ENCODE assay signal across 7 cellular contexts in the genomic region with DNA sequence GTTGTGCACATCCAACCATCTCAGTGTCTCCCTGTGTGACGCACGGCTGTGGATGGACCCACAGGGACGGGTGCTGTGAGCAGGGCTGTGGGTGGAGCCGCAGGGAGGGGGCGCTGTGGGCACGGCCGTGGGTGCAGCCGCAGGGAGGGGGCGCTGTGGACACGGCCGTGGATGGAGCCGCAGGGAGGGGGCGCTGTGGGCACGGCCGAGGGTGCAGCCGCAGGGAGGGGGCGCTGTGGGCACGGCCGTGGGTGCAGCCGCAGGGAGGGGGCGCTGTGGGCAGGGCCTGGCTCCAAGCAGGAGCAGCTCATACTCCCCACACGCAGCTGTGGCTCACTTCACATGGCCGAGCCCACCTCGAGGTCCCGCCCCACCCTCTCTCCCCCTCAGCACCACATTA. TPM values are rescaled to one million over a fixed set of nuclear protein-coding genes. Genes with fewer than 3 reads are reported as not detected.
DNase-seq lines count a peak whose midpoint lies in the region; ATAC-seq, FAIRE-seq and TF ChIP-seq lines count a peak whose summit lies in the region.

No MANE protein-coding gene starts in this region.

- no peaks in the 10 kb centered on the region for H3K27me3 ChIP-seq in keratinocyte (ENCODE audit: control insufficient read depth, extremely low read depth, insufficient read depth, low read length)

- H4K20me1 ChIP-seq in OCI-LY7 (ENCODE audit: insufficient read depth, low read length) (no peaks in the 10 kb centered on the region), keratinocyte (ENCODE audit: control insufficient read depth, extremely low read depth, insufficient read depth, low read length) (peaks cover 3% of the 10 kb centered on the region)

- dilution Hi-C loops in keratinocyte (cut with MboI; ENCODE audit: extremely low pct_ligation_motif_present, low sequenced_read_pairs), result no loop called here

- no peaks in the 10 kb centered on the region for H3K9me1 ChIP-seq in keratinocyte (ENCODE audit: control insufficient read depth, extremely low read depth, insufficient read depth, low read length)

- H3K27me3 Mint-ChIP-seq in MCF 10A (ENCODE audit: insufficient read depth, unreplicated experiment), result no peaks in the 10 kb centered on the region
- H3K27me3 Mint-ChIP-seq in stimulated activated naive B cell treated with anti-CD40 and anti-IgM and Interleukin-4, amounts not matched to agents 10 μg/mL and 1 μg/mL and 100 μg/mL, for 72 hours, result no peaks in the 10 kb centered on the region

- TF ChIP-seq CTCF in GM12864 (IDR thresholded peaks at IDR 0.05; ENCODE audit: low read depth, low read length, missing control alignments) (peak; percentile 86), OCI-LY7 (conservative IDR thresholded peaks at IDR 0.05; ENCODE audit: low read length) (peak; percentile 94), MCF 10A (IDR thresholded peaks at IDR 0.05; ENCODE audit: unreplicated experiment) (peak; percentile 64), keratinocyte (optimal IDR thresholded peaks at IDR 0.05 in 1 of 3, IDR thresholded peaks at IDR 0.05 in 1 of 3, conservative IDR thresholded peaks at IDR 0.05 in 1 of 3; ENCODE audit: extremely low read depth in 1 of 3, insufficient read depth in 2 of 3, low read length in 3 of 3) (peak; percentile 45 to 82 (median 65))

- H3K27ac ChIP-seq in OCI-LY7 (ENCODE audit: low read depth, low read length, poor library complexity, severe bottlenecking) (peak overlapping the region; percentile 40), keratinocyte (ENCODE audit: control insufficient read depth, insufficient read depth, low read length) (no peak overlapping the region)

- ATAC-seq in GM21528 (IDR thresholded peaks at IDR 0.05; ENCODE audit: low FRiP score, unreplicated experiment) (peak; percentile 48), HG03460 (IDR thresholded peaks at IDR 0.05; ENCODE audit: unreplicated experiment) (no peak)
- ATAC-seq in stimulated activated naive B cell treated with anti-CD40 and anti-IgM and Interleukin-4, amounts not matched to agents 10 μg/mL and 1 μg/mL and 100 μg/mL, for 72 hours (replicated peaks), result peak; percentile 73 to 76

- no peak overlapping the region for H3K27ac Mint-ChIP-seq in MCF 10A (ENCODE audit: low read depth, unreplicated experiment)
- no peak overlapping the region for H3K27ac Mint-ChIP-seq in stimulated activated naive B cell treated with anti-CD40 and anti-IgM and Interleukin-4, amounts not matched to agents 10 μg/mL and 1 μg/mL and 100 μg/mL, for 72 hours

- H3K4me2 ChIP-seq in OCI-LY7 (ENCODE audit: low read length) (no peak overlapping the region), keratinocyte (ENCODE audit: control insufficient read depth, extremely low read depth, insufficient read depth, low read depth, low read length) (no peak overlapping the region)

- POLR2A ChIA-PET in OCI-LY7 (lab: Charles Lee), result interaction anchor here (0.5 to 1.1 kb wide), 6 partner anchors 8 to 416 kb away, joined by 3 to 5 read pairs (median 4); no protein-coding TSS in a partner anchor
- POLR2A ChIA-PET in MCF 10A (lab: Yijun Ruan, JAX), result interaction anchor here (1.3 kb wide), 1 partner anchor 31 kb away, joined by 4 read pairs; no protein-coding TSS in a partner anchor

- no peaks in the 10 kb centered on the region for H3K9me3 Mint-ChIP-seq in MCF 10A (ENCODE audit: unreplicated experiment)
- H3K9me3 Mint-ChIP-seq in stimulated activated naive B cell treated with anti-CD40 and anti-IgM and Interleukin-4, amounts not matched to agents 10 μg/mL and 1 μg/mL and 100 μg/mL, for 72 hours, result no peaks in the 10 kb centered on the region

- H3K36me3 ChIP-seq in OCI-LY7 (ENCODE audit: insufficient read depth, low read length) (peaks cover 16% of the 10 kb centered on the region; the same call in 1 of the 2 replicates), keratinocyte (ENCODE audit: control insufficient read depth in 2 of 2, extremely low read depth in 1 of 2, insufficient read depth in 2 of 2, low read length in 2 of 2) (peaks cover 30 to 38% of the 10 kb centered on the region in 2 experiments)

- peaks cover 6% of the 10 kb centered on the region for H3K4me1 Mint-ChIP-seq in MCF 10A (ENCODE audit: insufficient read depth, unreplicated experiment)
- H3K4me1 Mint-ChIP-seq in stimulated activated naive B cell treated with anti-CD40 and anti-IgM and Interleukin-4, amounts not matched to agents 10 μg/mL and 1 μg/mL and 100 μg/mL, for 72 hours, result peaks cover 6% of the 10 kb centered on the region in 2 donors

- peaks cover 68% of the 10 kb centered on the region for H3K36me3 Mint-ChIP-seq in MCF 10A (ENCODE audit: insufficient read depth, unreplicated experiment)
- H3K36me3 Mint-ChIP-seq in stimulated activated naive B cell treated with anti-CD40 and anti-IgM and Interleukin-4, amounts not matched to agents 10 μg/mL and 1 μg/mL and 100 μg/mL, for 72 hours, result peaks cover 3 to 14% of the 10 kb centered on the region in 2 donors

- BruUV-seq in OCI-LY7 (replicated peaks; lab: Mats Ljungman, UMichigan) (no TSS peak), MCF 10A (replicated peaks; lab: Mats Ljungman, UMichigan) (no TSS peak)

- DNase-seq in GM12864 (ENCODE audit: low read depth) (peak; percentile 65), OCI-LY7 (ENCODE audit: low spot score) (peak; percentile 86), MCF 10A (ENCODE audit: unreplicated experiment) (no peak), keratinocyte (ENCODE audit: low read depth, low spot score) (no peak)
- DNase-seq in stimulated activated naive B cell treated with anti-CD40 and anti-IgM and Interleukin-4, amounts not matched to agents 10 μg/mL and 1 μg/mL and 100 μg/mL, for 72 hours, result no peak

- intact Hi-C loops in OCI-LY7 (cut with micrococcal nuclease; ENCODE audit: unreplicated experiment) (loop anchor here (1.0 to 2.0 kb wide), 3 partner anchors 43 to 66 kb away; partner anchors contain the start of gene DENND6B), MCF 10A (cut with micrococcal nuclease) (no loop called here)

- H3K79me2 ChIP-seq in OCI-LY7 (ENCODE audit: insufficient read depth, low read depth, low read length), result no peaks in the 10 kb centered on the region
- H3K79me2 ChIP-seq in keratinocyte (ENCODE audit: control insufficient read depth, insufficient read depth, low read length), result peaks cover 2% of the 10 kb centered on the region

- CTCF ChIA-PET in OCI-LY7 (lab: Charles Lee; ENCODE audit: unreplicated experiment), result interaction anchor here (0.6 to 1.5 kb wide), 13 partner anchors 12 to 150 kb away, joined by 3 to 20 read pairs (median 6); partner anchors contain the start of gene TUBGCP6
- CTCF ChIA-PET in MCF 10A (lab: Yijun Ruan, JAX), result interaction anchor here (0.8 to 5.4 kb wide), 14 partner anchors 8 to 65 kb away, joined by 3 to 38 read pairs (median 6); partner anchors contain the start of genes DENND6B and MAPK12

- no peak for FAIRE-seq in keratinocyte (lab: Jason Lieb, UNC)

- H3K9me3 ChIP-seq in OCI-LY7 (ENCODE audit: low read length), result peaks cover 5% of the 10 kb centered on the region; the same call in 1 of the 2 replicates
- H3K9me3 ChIP-seq in keratinocyte (ENCODE audit: control insufficient read depth, low read depth, low read length), result peaks cover 2% of the 10 kb centered on the region

- no peak overlapping the region for H3K4me3 Mint-ChIP-seq in MCF 10A (ENCODE audit: unreplicated experiment)
- H3K4me3 Mint-ChIP-seq in stimulated activated naive B cell treated with anti-CD40 and anti-IgM and Interleukin-4, amounts not matched to agents 10 μg/mL and 1 μg/mL and 100 μg/mL, for 72 hours, result no peak overlapping the region

- H3K4me3 ChIP-seq in GM12864 (ENCODE audit: low read depth, low read length) (no peak overlapping the region), OCI-LY7 (ENCODE audit: low read depth, low read length, poor library complexity, severe bottlenecking) (no peak overlapping the region), keratinocyte (ENCODE audit: control insufficient read depth in 2 of 3, extremely low read depth in 1 of 3, insufficient read depth in 2 of 3, low read depth in 1 of 3, low read length in 3 of 3) (no peak overlapping the region)

- peaks cover 16% of the 10 kb centered on the region for H3K4me1 ChIP-seq in OCI-LY7 (ENCODE audit: insufficient read depth, low read length, poor library complexity, severe bottlenecking)
- peaks cover 4% of the 10 kb centered on the region for H3K4me1 ChIP-seq in keratinocyte (ENCODE audit: control insufficient read depth, extremely low read depth, insufficient read depth, low read length)

- H3K9me2 ChIP-seq in OCI-LY7 (ENCODE audit: insufficient read depth, low read length), result no peaks in the 10 kb centered on the region

- H3K9ac ChIP-seq in keratinocyte (ENCODE audit: control insufficient read depth, extremely low read depth, insufficient read depth, low read length), result no peak overlapping the region

- no peak overlapping the region for H2AFZ ChIP-seq in OCI-LY7 (ENCODE audit: low read length)
- H2AFZ ChIP-seq in keratinocyte (ENCODE audit: control insufficient read depth, low read length), result no peak overlapping the region

RNA-seq across cellular contexts. Expression of gene MAPK11, which starts 6.0 kb away (rescaled TPM):
- 12.0 and 13.0 TPM in 2 replicates for total RNA-seq in OCI-LY7 (2014; rRNA removed; shearing (Covaris generic))
- total RNA-seq in OCI-LY7 (2022) (18.6 and 19.7 TPM in 2 replicates), MCF 10A (2022) (10.4 and 11.9 TPM in 2 replicates)
- 3.4 to 12.6 TPM (median 4.6 TPM) in 3 replicates for polyA plus RNA-seq in keratinocyte
- polyA plus RNA-seq in keratinocyte (2011; ENCODE audit: low read depth), result 2.1 TPM
- 4.8 and 9.8 TPM in 2 replicates for polyA plus RNA-seq in keratinocyte (2011; cell fraction: cytosol; rRNA removed)
- 17.4 and 26.6 TPM in 2 replicates for polyA plus RNA-seq in keratinocyte (2011; cell fraction: nucleus; rRNA removed)
- 4.3 and 6.8 TPM in 2 replicates for polyA plus RNA-seq in keratinocyte (2012; ENCODE audit: low replicate concordance)
- polyA minus RNA-seq in keratinocyte, result 6.5 to 11.9 TPM (median 11.8 TPM) in 3 replicates
- polyA minus RNA-seq in keratinocyte (2011; cell fraction: cytosol; rRNA and poly(A)+ RNA removed), result 13.4 TPM
- 8.3 and 9.3 TPM in 2 replicates for polyA minus RNA-seq in keratinocyte (2011; cell fraction: nucleus; rRNA and poly(A)+ RNA removed)

RNA-seq across cellular contexts. Expression of gene MAPK12, which starts 14.7 kb away (rescaled TPM):
- 90.8 and 93.6 TPM in 2 replicates for total RNA-seq in OCI-LY7 (2014; rRNA removed; shearing (Covaris generic))
- total RNA-seq in OCI-LY7 (2022) (84.9 and 90.1 TPM in 2 replicates), MCF 10A (2022) (24.9 and 25.0 TPM in 2 replicates)
- 10.1 to 17.9 TPM (median 11.1 TPM) in 3 replicates for polyA plus RNA-seq in keratinocyte
- 5.9 TPM for polyA plus RNA-seq in keratinocyte (2011; ENCODE audit: low read depth)
- polyA plus RNA-seq in keratinocyte (2011; cell fraction: cytosol; rRNA removed), result 6.1 and 11.8 TPM in 2 replicates
- polyA plus RNA-seq in keratinocyte (2011; cell fraction: nucleus; rRNA removed), result 41.3 and 53.1 TPM in 2 replicates
- polyA plus RNA-seq in keratinocyte (2012; ENCODE audit: low replicate concordance), result 4.9 and 11.0 TPM in 2 replicates
- 10.4 to 14.4 TPM (median 13.0 TPM) in 3 replicates for polyA minus RNA-seq in keratinocyte
- 17.8 TPM for polyA minus RNA-seq in keratinocyte (2011; cell fraction: cytosol; rRNA and poly(A)+ RNA removed)
- polyA minus RNA-seq in keratinocyte (2011; cell fraction: nucleus; rRNA and poly(A)+ RNA removed), result 16.7 and 19.8 TPM in 2 replicates

RNA-seq across cellular contexts. Expression of gene HDAC10, which starts 25.1 kb away (rescaled TPM):
- total RNA-seq in OCI-LY7 (2014; rRNA removed; shearing (Covaris generic)), result 47.4 and 49.4 TPM in 2 replicates
- 74.6 and 74.9 TPM in 2 replicates for total RNA-seq in OCI-LY7 (2022)
- 27.5 and 29.2 TPM in 2 replicates for total RNA-seq in MCF 10A (2022)
- polyA plus RNA-seq in keratinocyte, result 4.7 to 12.4 TPM (median 8.2 TPM) in 3 replicates
- 5.6 TPM for polyA plus RNA-seq in keratinocyte (2011; ENCODE audit: low read depth)
- polyA plus RNA-seq in keratinocyte (2011; cell fraction: cytosol; rRNA removed), result 0.89 and 2.7 TPM in 2 replicates
- polyA plus RNA-seq in keratinocyte (2011; cell fraction: nucleus; rRNA removed), result 43.4 and 61.6 TPM in 2 replicates
- polyA plus RNA-seq in keratinocyte (2012; ENCODE audit: low replicate concordance), result 11.5 and 12.6 TPM in 2 replicates
- 5.8 to 12.8 TPM (median 6.0 TPM) in 3 replicates for polyA minus RNA-seq in keratinocyte
- 5.2 TPM for polyA minus RNA-seq in keratinocyte (2011; cell fraction: cytosol; rRNA and poly(A)+ RNA removed)
- 17.1 and 18.4 TPM in 2 replicates for polyA minus RNA-seq in keratinocyte (2011; cell fraction: nucleus; rRNA and poly(A)+ RNA removed)

RNA-seq across cellular contexts. Expression of gene PLXNB2, which starts 31.3 kb away (rescaled TPM):
- total RNA-seq in OCI-LY7 (2014; rRNA removed; shearing (Covaris generic)), result 10.7 and 13.6 TPM in 2 replicates
- 38.9 and 39.2 TPM in 2 replicates for total RNA-seq in OCI-LY7 (2022)
- total RNA-seq in MCF 10A (2022), result 199 and 200 TPM in 2 replicates
- polyA plus RNA-seq in keratinocyte, result 44.3 to 90.3 TPM (median 66.2 TPM) in 3 replicates
- 123 TPM for polyA plus RNA-seq in keratinocyte (2011; ENCODE audit: low read depth)
- polyA plus RNA-seq in keratinocyte (2011; cell fraction: cytosol; rRNA removed), result 21.3 and 35.3 TPM in 2 replicates
- polyA plus RNA-seq in keratinocyte (2011; cell fraction: nucleus; rRNA removed), result 208 and 264 TPM in 2 replicates
- polyA plus RNA-seq in keratinocyte (2012; ENCODE audit: low replicate concordance), result 81.4 and 94.0 TPM in 2 replicates
- polyA minus RNA-seq in keratinocyte, result 131 to 309 TPM (median 181 TPM) in 3 replicates
- 135 TPM for polyA minus RNA-seq in keratinocyte (2011; cell fraction: cytosol; rRNA and poly(A)+ RNA removed)
- 352 and 408 TPM in 2 replicates for polyA minus RNA-seq in keratinocyte (2011; cell fraction: nucleus; rRNA and poly(A)+ RNA removed)

RNA-seq across cellular contexts. Expression of gene TUBGCP6, which starts 31.3 kb away (rescaled TPM):
- 52.8 and 57.7 TPM in 2 replicates for total RNA-seq in OCI-LY7 (2014; rRNA removed; shearing (Covaris generic))
- total RNA-seq in OCI-LY7 (2022), result 63.2 and 68.8 TPM in 2 replicates
- total RNA-seq in MCF 10A (2022), result 27.6 and 27.9 TPM in 2 replicates
- 10.1 to 19.0 TPM (median 11.6 TPM) in 3 replicates for polyA plus RNA-seq in keratinocyte
- polyA plus RNA-seq in keratinocyte (2011; ENCODE audit: low read depth), result 33.6 TPM
- polyA plus RNA-seq in keratinocyte (2011; cell fraction: cytosol; rRNA removed), result 2.6 and 5.4 TPM in 2 replicates
- polyA plus RNA-seq in keratinocyte (2011; cell fraction: nucleus; rRNA removed), result 70.9 and 85.2 TPM in 2 replicates
- polyA plus RNA-seq in keratinocyte (2012; ENCODE audit: low replicate concordance), result 14.1 and 15.8 TPM in 2 replicates
- 13.7 to 24.3 TPM (median 21.4 TPM) in 3 replicates for polyA minus RNA-seq in keratinocyte
- 19.2 TPM for polyA minus RNA-seq in keratinocyte (2011; cell fraction: cytosol; rRNA and poly(A)+ RNA removed)
- polyA minus RNA-seq in keratinocyte (2011; cell fraction: nucleus; rRNA and poly(A)+ RNA removed), result 39.8 and 40.1 TPM in 2 replicates

Comparison
In these comparisons a context has a peak if more than half of its experiments do, and no peak if none do; other contexts are left out.
1. DNase-seq: peak in GM12864 (single experiment) and OCI-LY7 (single experiment); none in MCF 10A (single experiment), keratinocyte (single experiment) and stimulated activated naive B cell treated with anti-CD40 and anti-IgM and Interleukin-4, amounts not matched to agents 10 μg/mL and 1 μg/mL and 100 μg/mL, for 72 hours (single experiment).
2. Peak in every context shown above with its lines, with median percentiles within 50 percentile points of each other: CTCF ChIP-seq.